8 cellular contexts compared by ENCODE assay signal in the genomic region with DNA sequence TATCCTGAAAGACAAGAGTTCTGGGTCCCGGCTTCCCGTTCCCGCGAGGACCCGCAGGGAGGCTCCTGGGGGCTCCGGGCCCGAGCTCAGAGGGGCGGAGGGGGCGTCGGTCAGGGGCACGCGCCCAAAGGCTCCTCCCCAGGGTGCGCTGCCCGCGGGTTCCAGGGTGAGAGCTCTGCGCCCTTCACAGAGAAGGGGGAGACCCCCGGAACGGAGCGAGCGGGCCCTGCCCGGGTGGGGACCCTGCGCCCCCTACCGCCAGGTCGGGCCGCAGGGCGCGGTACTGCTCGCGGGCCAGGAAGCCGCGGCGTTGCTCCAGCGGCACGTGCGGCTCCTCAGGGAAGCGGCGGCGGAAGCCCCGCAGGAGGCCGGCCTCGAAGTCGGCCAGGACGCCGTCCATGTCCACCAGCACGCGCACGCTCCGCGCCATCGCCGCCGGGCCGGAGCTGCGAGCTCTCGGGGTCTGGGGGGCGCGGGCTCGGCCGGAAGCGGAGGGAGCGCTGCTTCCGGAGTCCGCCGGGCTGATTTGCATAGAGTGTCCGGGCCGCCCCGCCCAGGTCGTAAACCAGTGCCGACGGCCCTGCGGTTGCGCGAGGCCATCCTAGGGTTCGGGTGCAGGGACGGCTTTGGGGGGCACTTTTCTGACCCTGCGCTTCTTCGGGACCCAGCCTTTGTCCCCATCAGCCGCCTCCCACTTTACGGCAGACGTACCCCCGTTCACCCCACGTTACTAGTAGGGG.
A peak's percentile ranks its signal among the peaks of the same experiment; 100 is the strongest.
DNase-seq lines count a peak whose midpoint lies in the region; ATAC-seq and TF ChIP-seq lines count a peak whose summit lies in the region.

Gene NT5C (minus strand): TSS at position 465 of the 740 bp plus-strand sequence. CDS start 35 bp downstream, at position 430.

- H3K4me3 ChIP-seq in AG10803 (ENCODE audit: low read length): peak within 1 kb of the TSS; percentile 73

- DNase-seq in AG10803 (ENCODE audit: low read depth) (peak; percentile 78), NCI-H345 treated with DMSO at 0.1 percent for 48 hours (lab: John Stamatoyannopoulos, UW; ENCODE audit: unreplicated experiment) (peak; percentile 72)
- DNase-seq in activated CD4-positive, alpha-beta T cell treated with anti-CD3 and anti-CD28 coated beads for 1 hour: peak; percentile 40
- peak; percentile 41 for DNase-seq in stimulated activated CD4-positive, alpha-beta T cell treated with anti-CD3 and anti-CD28 coated beads, Interleukin-2, amount 100 ng/mL, for 4 hours (ENCODE audit: low read depth)

- H3K27ac ChIP-seq in cingulate gyrus (ENCODE audit: low read depth, low read length): peak within 1 kb of the TSS; percentile 83
- peak within 1 kb of the TSS; percentile 88 for H3K27ac ChIP-seq in layer of hippocampus (ENCODE audit: low read depth, low read length)

- TF ChIP-seq CTCF in AG10803 (conservative IDR thresholded peaks at IDR 0.05; ENCODE audit: low read length): peak; percentile 47

- no peaks in the 10 kb centered on the region for H3K27me3 ChIP-seq in layer of hippocampus (ENCODE audit: control insufficient read depth, insufficient read depth, low read length)

- ATAC-seq in GM18867 (IDR thresholded peaks at IDR 0.05; ENCODE audit: unreplicated experiment) (peak; percentile 82), HG03066 (IDR thresholded peaks at IDR 0.05; ENCODE audit: low read depth, unreplicated experiment) (peak; percentile 87)

Comparison
In these comparisons a context has a peak if more than half of its experiments do, and no peak if none do; other contexts are left out.
1. Peak in every context shown above with its lines: DNase-seq, ATAC-seq, H3K4me3 ChIP-seq and H3K27ac ChIP-seq.